In genomic region chr9:129938291-129938979, GRCh38 we compare ENCODE assay signal across 10 cellular contexts.
DNase-seq lines count a peak whose midpoint lies in the region; ATAC-seq, FAIRE-seq and TF ChIP-seq lines count a peak whose summit lies in the region.
"Had no signal": no experiment of that assay in that cellular context is flagged by ENCODE, and none has a peak within 500 bp of the region (broad histone marks: within the 10 kb centered on the region; RNA-seq: fewer than 3 reads in every experiment).

No MANE protein-coding gene starts in this region.

- H3K4me3 ChIP-seq in heart right ventricle (no peak overlapping the region), astrocyte (ENCODE audit: insufficient read depth, low read depth, low read length) (no peak overlapping the region), aorta (ENCODE audit: low read length in 2 of 2) (no peak overlapping the region)

- H3K4me2 ChIP-seq in astrocyte (ENCODE audit: low read length), result peak overlapping the region; percentile 73

- H3K4me1 Mint-ChIP-seq in astrocyte (ENCODE audit: low read depth, unreplicated experiment), result peaks cover 17% of the 10 kb centered on the region

- H3K4me3 Mint-ChIP-seq in astrocyte (ENCODE audit: unreplicated experiment), result no peak overlapping the region

- H3K27ac Mint-ChIP-seq in astrocyte (ENCODE audit: unreplicated experiment), result peak overlapping the region; percentile 14

- peak; percentile 9 for FAIRE-seq in astrocyte (lab: Jason Lieb, UNC)

- DNase-seq in heart right ventricle (no peak), cardiac septum (ENCODE audit: low spot score) (no peak), astrocyte (ENCODE audit: low read depth) (peak; percentile 88), kidney glomerular epithelial cell (lab: John Stamatoyannopoulos, UW) (peak; percentile 18), aorta (no peak), NCI-H2029 (lab: John Stamatoyannopoulos, UW) (no peak), Kasumi-1 (lab: John Stamatoyannopoulos, UW) (no peak)
- DNase-seq: DND-41, NCI-H187 treated with DMSO at 0.1 percent for 48 hours had no signal

- WGBS in heart right ventricle, 2 donors, result 50 to 61% methylated on average over 2 of the region's 2 CpGs
- 9 to 15% methylated on average over 2 of the region's 2 CpGs for WGBS in aorta, 2 donors

- H3K27ac ChIP-seq in heart right ventricle (peak overlapping the region in 8 of 10 donors; percentile 1 to 71 (median 52)), astrocyte (ENCODE audit: low read depth, low read length) (peak overlapping the region; percentile 39), aorta (ENCODE audit: low read depth in 1 of 2, low read length in 2 of 2) (peak overlapping the region; percentile 85 to 95)

- no peaks in the 10 kb centered on the region for H4K20me1 ChIP-seq in astrocyte (ENCODE audit: insufficient read depth, low read length)

- TF ChIP-seq CTCF in heart right ventricle (IDR thresholded peaks at IDR 0.05) (no peak), astrocyte (IDR thresholded peaks at IDR 0.05; ENCODE audit: insufficient read depth, low read depth, low read length) (no peak)

- intact Hi-C loops in heart right ventricle (cut with DNase I) (no loop called here), cardiac septum (cut with DNase I) (no loop called here), aorta (cut with DNase I) (no loop called here)

- H3K4me1 ChIP-seq in heart right ventricle, result peaks cover 0 to 52% (median 29%) of the 10 kb centered on the region in 9 donors
- peaks cover 4% of the 10 kb centered on the region for H3K4me1 ChIP-seq in astrocyte (ENCODE audit: insufficient read depth, low read length)
- peaks cover 3 to 4% of the 10 kb centered on the region in 2 donors for H3K4me1 ChIP-seq in aorta (ENCODE audit: control insufficient read depth in 1 of 2, insufficient read depth in 2 of 2, low read length in 2 of 2)

- H2AFZ ChIP-seq in astrocyte (ENCODE audit: low read depth, low read length), result no peak overlapping the region

- H3K36me3 Mint-ChIP-seq in astrocyte (ENCODE audit: low read depth, unreplicated experiment), result peaks cover 8% of the 10 kb centered on the region

- no peaks in the 10 kb centered on the region for H3K79me2 ChIP-seq in astrocyte (ENCODE audit: insufficient read depth, low read length)

- peak in 3 of 8 donors; percentile 28 to 57 (median 33) for ATAC-seq in heart right ventricle
- ATAC-seq in aorta (ENCODE audit: low FRiP score), result peak; percentile 37
- no peak for ATAC-seq in HG03457 (IDR thresholded peaks at IDR 0.05; ENCODE audit: unreplicated experiment)

- peaks cover 5% of the 10 kb centered on the region for H3K9me3 Mint-ChIP-seq in astrocyte (ENCODE audit: unreplicated experiment)

- no peaks in the 10 kb centered on the region for H3K27me3 Mint-ChIP-seq in astrocyte (ENCODE audit: low read depth, unreplicated experiment)

- no peak overlapping the region for H3K9ac ChIP-seq in astrocyte (ENCODE audit: low read length)

- H3K36me3 ChIP-seq in heart right ventricle, result peaks cover 0 to 18% (median 0%) of the 10 kb centered on the region in 9 donors
- no peaks in the 10 kb centered on the region for H3K36me3 ChIP-seq in astrocyte (ENCODE audit: insufficient read depth, low read length)
- no peaks in the 10 kb centered on the region for H3K36me3 ChIP-seq in aorta (ENCODE audit: control insufficient read depth in 1 of 2, insufficient read depth in 2 of 2, low read length in 1 of 2)

- H3K27me3 ChIP-seq in heart right ventricle (no peaks in the 10 kb centered on the region), astrocyte (ENCODE audit: insufficient read depth, low read length) (no peaks in the 10 kb centered on the region), aorta (ENCODE audit: control insufficient read depth in 1 of 2, insufficient read depth in 2 of 2, low read length in 1 of 2) (no peaks in the 10 kb centered on the region)

- H3K9me3 ChIP-seq in heart right ventricle (peaks cover 0 to 15% (median 0%) of the 10 kb centered on the region in 11 donors), astrocyte (ENCODE audit: insufficient read depth, low read depth, low read length) (peaks cover 8% of the 10 kb centered on the region), aorta (ENCODE audit: control insufficient read depth, low read length) (no peaks in the 10 kb centered on the region)

Comparison
In these comparisons a context has a peak if more than half of its experiments do, and no peak if none do; other contexts are left out.
1. DNase-seq: peak in astrocyte (single experiment) and kidney glomerular epithelial cell (single experiment); none in heart right ventricle (0 of 2), cardiac septum (single experiment), aorta (0 of 2), NCI-H2029 (single experiment) and Kasumi-1 (0 of 2).
2. H3K27ac ChIP-seq: peak in every context shown above with its lines; median percentile 90 in aorta; 52 in heart right ventricle; 39 in astrocyte.